1 cellular context compared by ENCODE assay signal in the genomic region with DNA sequence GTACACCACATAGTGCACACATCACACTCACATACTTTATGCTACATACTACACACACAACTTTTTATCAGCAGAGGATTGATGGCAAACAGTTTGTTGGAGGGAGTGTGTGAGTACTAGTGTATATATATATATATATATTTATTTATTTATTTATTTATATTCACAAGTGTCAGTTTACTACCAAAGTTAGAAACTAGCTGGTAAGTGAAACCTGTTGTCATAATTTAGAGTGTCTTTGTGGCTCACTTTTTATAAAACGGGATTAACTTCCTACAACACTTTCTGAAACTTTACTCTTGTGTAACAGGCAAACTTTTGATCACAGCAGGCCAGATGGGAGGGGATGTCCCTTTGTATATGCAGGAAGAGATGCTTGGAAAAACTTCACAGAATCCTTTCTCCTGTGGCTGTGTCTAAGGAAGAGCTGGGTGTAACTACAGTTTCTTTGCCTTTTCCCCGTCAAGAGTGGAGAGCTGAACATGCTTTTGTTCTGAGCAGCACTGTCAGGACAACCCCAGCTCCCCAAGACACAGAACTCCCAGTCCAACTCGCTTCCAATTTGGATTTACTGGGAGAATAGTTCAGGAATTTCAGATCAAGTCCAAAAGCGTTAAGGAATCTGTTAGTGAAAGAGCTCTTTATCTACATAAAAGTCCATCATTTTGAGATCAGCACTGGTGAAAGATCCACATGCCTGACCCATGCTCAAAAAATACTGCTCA.
TF ChIP-seq lines count a peak whose summit lies in the region.

No MANE protein-coding gene starts in this region.

TF ChIP-seq in WTC11, 78 proteins besides CTCF, POLR2A, EP300 and RAD21 (continued from another document):
- TF ChIP-seq, protein P1, sequence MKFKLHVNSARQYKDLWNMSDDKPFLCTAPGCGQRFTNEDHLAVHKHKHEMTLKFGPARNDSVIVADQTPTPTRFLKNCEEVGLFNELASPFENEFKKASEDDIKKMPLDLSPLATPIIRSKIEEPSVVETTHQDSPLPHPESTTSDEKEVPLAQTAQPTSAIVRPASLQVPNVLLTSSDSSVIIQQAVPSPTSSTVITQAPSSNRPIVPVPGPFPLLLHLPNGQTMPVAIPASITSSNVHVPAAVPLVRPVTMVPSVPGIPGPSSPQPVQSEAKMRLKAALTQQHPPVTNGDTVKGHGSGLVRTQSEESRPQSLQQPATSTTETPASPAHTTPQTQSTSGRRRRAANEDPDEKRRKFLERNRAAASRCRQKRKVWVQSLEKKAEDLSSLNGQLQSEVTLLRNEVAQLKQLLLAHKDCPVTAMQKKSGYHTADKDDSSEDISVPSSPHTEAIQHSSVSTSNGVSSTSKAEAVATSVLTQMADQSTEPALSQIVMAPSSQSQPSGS (CRISPR knock-in tag; IDR thresholded peaks at IDR 0.05; ENCODE audit: borderline replicate concordance, low read depth), result no peak
- no peak for TF ChIP-seq NFYB (CRISPR knock-in tag; conservative IDR thresholded peaks at IDR 0.05; ENCODE audit: low read depth)
TF ChIP-seq in WTC11: peak in this region for 0.
